In genomic region chr14:75088153-75088552, GRCh38 we compare ENCODE assay signal across 20 cellular contexts. TPM values are rescaled to one million over a fixed set of nuclear protein-coding genes. Genes with fewer than 3 reads are reported as not detected.
"Had no signal": no experiment of that assay in that cellular context is flagged by ENCODE, and none has a peak within 500 bp of the region (broad histone marks: within the 10 kb centered on the region; RNA-seq: fewer than 3 reads in every experiment).

No MANE protein-coding gene starts in this region.

- H3K9ac ChIP-seq: parathyroid adenoma had no signal

- H3K27me3 Mint-ChIP-seq: naive B cell; stimulated activated naive B cell treated with anti-CD40 and anti-IgM and Interleukin-4, amounts not matched to agents 10 μg/mL and 1 μg/mL and 100 μg/mL, for 72 hours had no signal

- H3K4me1 ChIP-seq: left ventricle myocardium inferior, parathyroid adenoma, psoas muscle, right atrium auricular region, stomach, testis, transverse colon, upper lobe of left lung, vagina had no signal

- H3K9me3 ChIP-seq: left ventricle myocardium inferior, psoas muscle, right atrium auricular region, stomach, testis, thyroid gland, transverse colon, upper lobe of left lung, vagina had no signal

- H3K4me3 Mint-ChIP-seq: mesothelial cell of epicardium; naive B cell; natural killer cell; nephron progenitor cell; stimulated activated naive B cell treated with anti-CD40 and anti-IgM and Interleukin-4, amounts not matched to agents 10 μg/mL and 1 μg/mL and 100 μg/mL, for 72 hours had no signal

- DNase-seq: left ventricle myocardium inferior; natural killer cell; psoas muscle; stimulated activated CD4-positive, alpha-beta T cell treated with anti-CD3 and anti-CD28 coated beads, Interleukin-4, amount 100 ng/mL, for 1 hour; stimulated activated naive B cell treated with anti-CD40 and anti-IgM and Interleukin-4, amounts not matched to agents 10 μg/mL and 1 μg/mL and 100 μg/mL, for 72 hours; upper lobe of left lung had no signal

- H3K36me3 Mint-ChIP-seq: natural killer cell had no signal

- H3K4me1 Mint-ChIP-seq: mesothelial cell of epicardium; naive B cell; natural killer cell; nephron progenitor cell; stimulated activated naive B cell treated with anti-CD40 and anti-IgM and Interleukin-4, amounts not matched to agents 10 μg/mL and 1 μg/mL and 100 μg/mL, for 72 hours had no signal

- H3K9me3 Mint-ChIP-seq: mesothelial cell of epicardium; naive B cell; natural killer cell; nephron progenitor cell; stimulated activated naive B cell treated with anti-CD40 and anti-IgM and Interleukin-4, amounts not matched to agents 10 μg/mL and 1 μg/mL and 100 μg/mL, for 72 hours had no signal

- H3K4me3 ChIP-seq: hepatocyte, left ventricle myocardium inferior, lung, psoas muscle, right atrium auricular region, skin epidermis, stomach, testis, thyroid gland, transverse colon, upper lobe of left lung, vagina had no signal

- H3K79me2 ChIP-seq: hepatocyte, parathyroid adenoma had no signal

- H3K27ac ChIP-seq: hepatocyte, left ventricle myocardium inferior, parathyroid adenoma, psoas muscle, right atrium auricular region, stomach, testis, transverse colon, upper lobe of left lung, vagina had no signal

- H2AFZ ChIP-seq: hepatocyte, parathyroid adenoma had no signal

- H3K27me3 ChIP-seq: hepatocyte, right atrium auricular region, stomach, testis, thyroid gland, transverse colon, upper lobe of left lung, vagina had no signal

- H3K4me2 ChIP-seq: hepatocyte had no signal

- H3K27ac Mint-ChIP-seq: mesothelial cell of epicardium; natural killer cell; nephron progenitor cell; stimulated activated naive B cell treated with anti-CD40 and anti-IgM and Interleukin-4, amounts not matched to agents 10 μg/mL and 1 μg/mL and 100 μg/mL, for 72 hours had no signal

RNA-seq across cellular contexts. Expression of gene ZC2HC1C, which starts 18.7 kb away (rescaled TPM):
- total RNA-seq: mononuclear cell, vagina had no signal
